31 cellular contexts compared by ENCODE assay signal in genomic region chr15:47870300-47870955, GRCh38.
A peak's percentile ranks its signal among the peaks of the same experiment; 100 is the strongest.
DNase-seq lines count a peak whose midpoint lies in the region; ATAC-seq and TF ChIP-seq lines count a peak whose summit lies in the region.
"Had no signal": no experiment of that assay in that cellular context is flagged by ENCODE, and none has a peak within 500 bp of the region (broad histone marks: within the 10 kb centered on the region; RNA-seq: fewer than 3 reads in every experiment).

No MANE protein-coding gene starts in this region.

- H3K4me3 ChIP-seq in right cardiac atrium (ENCODE audit: low read length), result no peak overlapping the region
- H3K4me3 ChIP-seq in left ventricle myocardium inferior, result no peak overlapping the region
- H3K4me3 ChIP-seq: esophagus muscularis mucosa, gastrocnemius medialis, ovary, SJSA1, stomach, tibial nerve had no signal

- WGBS in right cardiac atrium, result 90% methylated on average over 1 of the region's 1 CpG

- intact Hi-C loops in right cardiac atrium (cut with DNase I) (no loop called here), left ventricle myocardium inferior (cut with micrococcal nuclease) (no loop called here)

- no peaks in the 10 kb centered on the region for H3K9me3 ChIP-seq in right cardiac atrium (ENCODE audit: control insufficient read depth, low read length)
- peaks cover 20% of the 10 kb centered on the region for H3K9me3 ChIP-seq in left ventricle myocardium inferior (replicated peaks)
- H3K9me3 ChIP-seq: gastrocnemius medialis, ovary, SJSA1 had no signal

- H3K27ac ChIP-seq in right cardiac atrium (ENCODE audit: low read length) (no peak overlapping the region), left ventricle myocardium inferior (replicated peaks) (no peak overlapping the region)
- H3K27ac ChIP-seq: esophagus muscularis mucosa, gastrocnemius medialis, HL-60, ovary, SJSA1, stomach, tibial nerve had no signal

- peak overlapping the region; percentile 90 for H3K27ac Mint-ChIP-seq in osteocyte (ENCODE audit: unreplicated experiment)
- H3K27ac Mint-ChIP-seq: activated naive CD8-positive, alpha-beta T cell; activated T-cell treated with anti-CD3 and anti-CD28 coated beads, Interleukin-2, amount 50 U/mL, for 24 hours; B cell; CD8-positive, alpha-beta T cell; nephron; WTC11 had no signal

- no peak for ATAC-seq in right cardiac atrium
- ATAC-seq in HG03469 (IDR thresholded peaks at IDR 0.05; ENCODE audit: unreplicated experiment), result no peak
- ATAC-seq in GM18502 (IDR thresholded peaks at IDR 0.05; ENCODE audit: poor library complexity, unreplicated experiment), result no peak
- ATAC-seq: CD8-positive, alpha-beta T cell; gastrocnemius medialis; WTC11 had no signal

- TF ChIP-seq CTCF in left ventricle myocardium inferior (IDR thresholded peaks at IDR 0.05; ENCODE audit: borderline replicate concordance), result no peak
- TF ChIP-seq CTCF in osteocyte (IDR thresholded peaks at IDR 0.05), result no peak

- no peaks in the 10 kb centered on the region for H3K27me3 ChIP-seq in right cardiac atrium (ENCODE audit: control insufficient read depth, insufficient read depth)
- no peaks in the 10 kb centered on the region for H3K27me3 ChIP-seq in left ventricle myocardium inferior (ENCODE audit: low read depth)
- H3K27me3 ChIP-seq: esophagus muscularis mucosa, gastrocnemius medialis, ovary, SJSA1, stomach, tibial nerve had no signal

- H3K36me3 Mint-ChIP-seq in osteocyte (ENCODE audit: unreplicated experiment), result no peaks in the 10 kb centered on the region
- H3K36me3 Mint-ChIP-seq: activated naive CD8-positive, alpha-beta T cell; CD8-positive, alpha-beta T cell had no signal

- H3K4me1 Mint-ChIP-seq in osteocyte (ENCODE audit: unreplicated experiment), result peaks cover 54% of the 10 kb centered on the region
- H3K4me1 Mint-ChIP-seq: B cell, nephron, WTC11 had no signal

- peaks cover 17% of the 10 kb centered on the region for H3K9me3 Mint-ChIP-seq in osteocyte (ENCODE audit: unreplicated experiment)

- DNase-seq in right cardiac atrium (peak; percentile 13 to 65 (median 16)), left ventricle myocardium inferior (no peak), cerebellum (ENCODE audit: low spot score) (peak; percentile 52), osteocyte (ENCODE audit: extremely low spot score, unreplicated experiment) (no peak), DMS53 (lab: John Stamatoyannopoulos, UW) (no peak)
- no peak for DNase-seq in activated CD4-positive, alpha-beta T cell treated with anti-CD3 and anti-CD28 coated beads for 48 hours
- DNase-seq: activated CD4-positive, alpha-beta T cell treated with anti-CD3 and anti-CD28 coated beads, Interleukin-2, amount 50 U/mL, for 1 hour; activated effector memory CD4-positive, alpha-beta T cell treated with anti-CD3 and anti-CD28 coated beads, Interleukin-2, amount 50 U/mL, for 16 hours; activated T-cell treated with anti-CD3 and anti-CD28 coated beads, Interleukin-2, amount 50 U/mL, for 24 hours; CD8-positive, alpha-beta T cell; gastrocnemius medialis; hypothalamus; KG1; left cardiac atrium; MM.1S; NCI-H1417; NCI-H2107; ovary; retina; stimulated activated CD4-positive, alpha-beta T cell treated with anti-CD3 and anti-CD28 coated beads, Interleukin-2, amount 100 ng/mL, for 48 hours; stomach had no signal

- no peak overlapping the region for H3K4me3 Mint-ChIP-seq in osteocyte (ENCODE audit: unreplicated experiment)
- H3K4me3 Mint-ChIP-seq: activated naive CD8-positive, alpha-beta T cell; activated T-cell treated with anti-CD3 and anti-CD28 coated beads, Interleukin-2, amount 50 U/mL, for 24 hours; B cell; CD8-positive, alpha-beta T cell; nephron; WTC11 had no signal

- no peaks in the 10 kb centered on the region for H3K36me3 ChIP-seq in left ventricle myocardium inferior
- H3K36me3 ChIP-seq: esophagus muscularis mucosa, gastrocnemius medialis, ovary, SJSA1, stomach, tibial nerve had no signal

- H3K4me1 ChIP-seq in right cardiac atrium (ENCODE audit: control insufficient read depth, insufficient read depth, low read length) (peaks cover 6% of the 10 kb centered on the region), left ventricle myocardium inferior (peaks cover 26% of the 10 kb centered on the region)

- H3K27me3 Mint-ChIP-seq in osteocyte (ENCODE audit: unreplicated experiment), result no peaks in the 10 kb centered on the region
- H3K27me3 Mint-ChIP-seq: activated T-cell treated with anti-CD3 and anti-CD28 coated beads, Interleukin-2, amount 50 U/mL, for 24 hours; B cell had no signal

Comparison
In these comparisons a context has a peak if more than half of its experiments do, and no peak if none do; other contexts are left out.
1. DNase-seq: peak in right cardiac atrium (3 of 3) and cerebellum (single experiment); none in left ventricle myocardium inferior (single experiment), osteocyte (single experiment), activated CD4-positive, alpha-beta T cell treated with anti-CD3 and anti-CD28 coated beads for 48 hours (single experiment) and DMS53 (single experiment).